Comparison of ENCODE assay signal across 8 cellular contexts in the genomic region with DNA sequence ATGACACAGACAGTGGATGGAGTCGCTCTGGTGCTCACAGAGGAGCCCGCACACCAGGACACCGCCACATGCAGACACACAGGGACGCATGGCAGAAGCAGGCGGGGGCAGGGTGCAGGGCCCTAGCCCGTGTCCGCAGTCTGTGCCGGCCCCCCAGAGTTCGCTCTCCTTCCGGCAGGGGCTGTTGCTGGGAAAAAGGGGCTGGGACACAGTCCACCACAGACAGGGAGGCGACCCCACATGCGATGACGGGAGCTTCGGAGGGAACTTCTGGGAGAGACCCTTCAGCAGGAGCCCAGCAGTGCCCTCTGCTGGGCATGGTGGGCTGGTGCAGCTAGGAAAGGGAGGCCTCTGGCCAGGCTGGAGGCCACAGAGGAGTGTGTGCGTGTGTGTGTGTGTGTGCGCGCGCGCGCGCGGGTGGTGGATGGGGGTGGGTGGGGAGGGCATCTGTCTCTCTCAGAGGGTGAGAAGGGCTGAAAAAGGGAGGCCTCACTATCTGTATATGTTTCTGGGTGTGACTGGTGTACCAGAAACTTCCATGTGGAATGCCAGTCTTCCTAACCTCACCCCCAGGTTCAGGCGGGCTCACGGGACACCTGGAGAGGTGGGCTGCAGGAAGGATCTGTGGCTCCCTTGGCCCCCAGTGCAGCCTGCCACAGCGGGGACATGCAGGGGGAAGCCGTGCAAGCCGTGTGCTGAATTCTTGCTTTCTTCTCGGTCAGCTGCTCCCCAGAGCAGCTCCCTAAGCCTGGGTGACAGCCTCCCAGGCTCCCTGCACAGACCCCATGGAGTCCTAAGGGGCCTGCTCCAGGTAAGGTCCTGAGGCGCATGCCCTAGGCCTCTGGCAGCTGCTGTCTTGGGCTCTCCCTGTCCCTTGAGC.
DNase-seq lines count a peak whose midpoint lies in the region; ATAC-seq lines count a peak whose summit lies in the region.

No MANE protein-coding gene starts in this region.

- peaks cover 22% of the 10 kb centered on the region for H3K27me3 Mint-ChIP-seq in activated CD8-positive, alpha-beta T cell treated with anti-CD3 and anti-CD28 coated beads, Interleukin-2, amount 10 ng/mL, durations not matched to agents 7 days and 5 days (ENCODE audit: low read depth)

- H3K4me1 ChIP-seq in effector memory CD4-positive, alpha-beta T cell (ENCODE audit: control insufficient read depth, insufficient read depth, low read length, poor library complexity, severe bottlenecking) = peaks cover 42% of the 10 kb centered on the region
- H3K4me1 ChIP-seq in mesenchymal stem cell (ENCODE audit: control insufficient read depth, insufficient read depth, low read depth, low read length) = peaks cover 47% of the 10 kb centered on the region

- H2BK120ac ChIP-seq in mesenchymal stem cell (ENCODE audit: low read depth, low read length) = no peak overlapping the region

- H4K91ac ChIP-seq in mesenchymal stem cell (ENCODE audit: low read length) = peak overlapping the region; percentile 14

- peak; percentile 77 for DNase-seq in DMS53 (lab: John Stamatoyannopoulos, UW)
- peak; percentile 5 for DNase-seq in NCI-H748 treated with DMSO at 0.1 percent for 48 hours (lab: John Stamatoyannopoulos, UW)
- peak; percentile 74 for DNase-seq in activated CD8-positive, alpha-beta T cell treated with anti-CD3 and anti-CD28 coated beads, Interleukin-2, amount 10 ng/mL, durations not matched to agents 7 days and 5 days
- peak; percentile 44 to 58 (median 48) for DNase-seq in effector memory CD4-positive, alpha-beta T cell
- peak; percentile 86 for DNase-seq in mesenchymal stem cell
- DNase-seq in stimulated activated CD8-positive, alpha-beta memory T cell treated with anti-CD3 and anti-CD28 coated beads, Interleukin-12 subunit alpha, Interleukin-12 subunit beta, amount 100 ng/mL, for 24 hours (ENCODE audit: extremely low read depth) = peak; percentile 17

- peak overlapping the region; percentile 34 to 70 for H2BK12ac ChIP-seq in mesenchymal stem cell (ENCODE audit: low read length in 2 of 2)

- peak overlapping the region; percentile 66 for H2BK15ac ChIP-seq in mesenchymal stem cell (ENCODE audit: low read depth, poor library complexity, severe bottlenecking)

- POLR2A ChIA-PET in activated CD8-positive, alpha-beta T cell treated with anti-CD3 and anti-CD28 coated beads, Interleukin-2, amount 10 ng/mL, durations not matched to agents 7 days and 5 days (lab: Charles Lee) = no interaction called here

- H3K18ac ChIP-seq in mesenchymal stem cell (ENCODE audit: low read depth in 1 of 2, low read length in 2 of 2) = peak overlapping the region in 1 of 2 experiments; percentile 83

- CTCF ChIA-PET in activated CD8-positive, alpha-beta T cell treated with anti-CD3 and anti-CD28 coated beads, Interleukin-2, amount 10 ng/mL, durations not matched to agents 7 days and 5 days (lab: Charles Lee) = interaction anchor here (0.6 to 1.9 kb wide), 19 partner anchors 8 to 420 kb away, joined by 3 to 34 read pairs (median 4); no protein-coding TSS in a partner anchor

- H3K4ac ChIP-seq in mesenchymal stem cell (ENCODE audit: low read depth in 1 of 2, low read length in 2 of 2) = peak overlapping the region in 1 of 2 experiments; percentile 37

- peak overlapping the region; percentile 79 for H3K4me2 ChIP-seq in mesenchymal stem cell (ENCODE audit: low read length, poor library complexity, severe bottlenecking)

- peak overlapping the region; percentile 35 for H3K9ac ChIP-seq in mesenchymal stem cell (ENCODE audit: low read length)

- ATAC-seq in HG02970 (IDR thresholded peaks at IDR 0.05; ENCODE audit: low FRiP score, unreplicated experiment) (peak; percentile 48), GM19397 (IDR thresholded peaks at IDR 0.05; ENCODE audit: unreplicated experiment) (no peak)
- ATAC-seq in activated CD8-positive, alpha-beta T cell treated with anti-CD3 and anti-CD28 coated beads, Interleukin-2, amount 10 ng/mL, durations not matched to agents 7 days and 5 days = peak; percentile 79

- H3K4me1 Mint-ChIP-seq in activated CD8-positive, alpha-beta T cell treated with anti-CD3 and anti-CD28 coated beads, Interleukin-2, amount 10 ng/mL, durations not matched to agents 7 days and 5 days (ENCODE audit: low read depth) = peaks cover 18% of the 10 kb centered on the region

- peak overlapping the region; percentile 93 for H2AFZ ChIP-seq in mesenchymal stem cell (ENCODE audit: low read depth, low read length)

- peak overlapping the region; percentile 10 for H3K4me3 Mint-ChIP-seq in activated CD8-positive, alpha-beta T cell treated with anti-CD3 and anti-CD28 coated beads, Interleukin-2, amount 10 ng/mL, durations not matched to agents 7 days and 5 days

- H2BK5ac ChIP-seq in mesenchymal stem cell (ENCODE audit: low read depth, low read length, poor library complexity, severe bottlenecking) = no peak overlapping the region

- no peak overlapping the region for H3K27ac Mint-ChIP-seq in activated CD8-positive, alpha-beta T cell treated with anti-CD3 and anti-CD28 coated beads, Interleukin-2, amount 10 ng/mL, durations not matched to agents 7 days and 5 days

- H3K23ac ChIP-seq in mesenchymal stem cell (ENCODE audit: low read length in 2 of 2) = no peak overlapping the region

- H4K8ac ChIP-seq in mesenchymal stem cell (ENCODE audit: low read length) = peak overlapping the region; percentile 86

- no peaks in the 10 kb centered on the region for H3K36me3 ChIP-seq in effector memory CD4-positive, alpha-beta T cell (ENCODE audit: control insufficient read depth, insufficient read depth, low read length)
- H3K36me3 ChIP-seq in mesenchymal stem cell (ENCODE audit: control insufficient read depth in 1 of 2, insufficient read depth in 2 of 2, low read depth in 1 of 2, low read length in 2 of 2) = no peaks in the 10 kb centered on the region

- peak overlapping the region; percentile 23 for H2AK5ac ChIP-seq in mesenchymal stem cell (ENCODE audit: low read length, severe bottlenecking)

- H3K14ac ChIP-seq in mesenchymal stem cell (ENCODE audit: low read length in 2 of 2) = peak overlapping the region in 1 of 2 experiments; percentile 36

- H3K27ac ChIP-seq in effector memory CD4-positive, alpha-beta T cell (ENCODE audit: insufficient read depth, low read length, poor library complexity, severe bottlenecking) = peak overlapping the region; percentile 46
- H3K27ac ChIP-seq in mesenchymal stem cell (ENCODE audit: low read length, poor library complexity, severe bottlenecking) = peak overlapping the region; percentile 51

- no peaks in the 10 kb centered on the region for H3K36me3 Mint-ChIP-seq in activated CD8-positive, alpha-beta T cell treated with anti-CD3 and anti-CD28 coated beads, Interleukin-2, amount 10 ng/mL, durations not matched to agents 7 days and 5 days (ENCODE audit: low read depth)

- no peaks in the 10 kb centered on the region for H3K27me3 ChIP-seq in effector memory CD4-positive, alpha-beta T cell (replicated peaks; ENCODE audit: control insufficient read depth, insufficient read depth, low read length, poor library complexity, severe bottlenecking)
- peaks cover 0 to 39% of the 10 kb centered on the region in 2 experiments for H3K27me3 ChIP-seq in mesenchymal stem cell (ENCODE audit: control insufficient read depth in 1 of 2, insufficient read depth in 1 of 2, low read length in 2 of 2)

- WGBS in mesenchymal stem cell = 36% methylated on average over 22 of the region's 29 CpGs

- peak overlapping the region; percentile 26 for H3K4me3 ChIP-seq in effector memory CD4-positive, alpha-beta T cell (ENCODE audit: insufficient read depth, low read depth, low read length, poor library complexity, severe bottlenecking)
- peak overlapping the region in 1 of 2 experiments; percentile 61 for H3K4me3 ChIP-seq in mesenchymal stem cell (ENCODE audit: insufficient read depth in 1 of 2, low read depth in 1 of 2, low read length in 2 of 2)

- H3K9me3 Mint-ChIP-seq in activated CD8-positive, alpha-beta T cell treated with anti-CD3 and anti-CD28 coated beads, Interleukin-2, amount 10 ng/mL, durations not matched to agents 7 days and 5 days (ENCODE audit: insufficient read depth) = no peaks in the 10 kb centered on the region

- no peaks in the 10 kb centered on the region for H3K9me3 ChIP-seq in effector memory CD4-positive, alpha-beta T cell (ENCODE audit: control insufficient read depth, low read length)
- H3K9me3 ChIP-seq in mesenchymal stem cell (ENCODE audit: control insufficient read depth, low read length) = no peaks in the 10 kb centered on the region

- no peaks in the 10 kb centered on the region for H3K79me1 ChIP-seq in mesenchymal stem cell (replicated peaks; ENCODE audit: low read length, poor library complexity, severe bottlenecking)

Comparison
In these comparisons a context has a peak if more than half of its experiments do, and no peak if none do; other contexts are left out.
1. DNase-seq: peak in every context shown above with its lines; median percentile 86 in mesenchymal stem cell; 77 in DMS53; 74 in activated CD8-positive, alpha-beta T cell treated with anti-CD3 and anti-CD28 coated beads, Interleukin-2, amount 10 ng/mL, durations not matched to agents 7 days and 5 days; 48 in effector memory CD4-positive, alpha-beta T cell; 17 in stimulated activated CD8-positive, alpha-beta memory T cell treated with anti-CD3 and anti-CD28 coated beads, Interleukin-12 subunit alpha, Interleukin-12 subunit beta, amount 100 ng/mL, for 24 hours; 5 in NCI-H748 treated with DMSO at 0.1 percent for 48 hours.